In the genomic region with DNA sequence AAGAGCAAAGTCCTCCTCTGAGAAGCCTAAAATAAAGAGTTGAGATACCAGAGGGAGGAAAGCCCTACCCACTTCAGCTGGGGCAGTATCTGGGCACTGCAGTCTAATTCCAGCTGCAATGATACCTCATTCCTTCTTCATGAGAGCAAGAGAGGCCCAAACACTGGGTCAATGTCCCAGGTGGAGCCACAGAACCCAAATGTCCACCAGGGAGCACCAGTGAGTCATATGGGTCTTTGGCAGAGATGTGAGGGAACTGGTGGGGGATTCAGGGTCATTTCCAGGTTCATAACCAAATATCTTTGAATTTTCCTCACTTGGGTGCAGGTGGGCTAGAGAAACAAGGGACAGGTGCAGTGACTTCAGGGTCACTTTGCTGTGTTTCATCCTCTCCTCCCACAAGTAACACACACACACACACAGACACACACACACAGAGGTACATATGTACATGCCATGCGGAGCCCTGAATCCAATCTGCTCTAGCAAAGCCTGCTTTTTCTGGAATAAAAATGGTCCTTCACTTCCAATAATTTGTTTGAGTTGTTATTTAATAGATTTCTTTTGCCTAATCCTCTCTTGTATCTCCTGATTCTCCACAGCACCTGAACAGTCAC, we compare ENCODE assay signal across 8 cellular contexts.
A peak's percentile ranks its signal among the peaks of the same experiment; 100 is the strongest.
DNase-seq lines count a peak whose midpoint lies in the region; ATAC-seq and TF ChIP-seq lines count a peak whose summit lies in the region.

No MANE protein-coding gene starts in this region.

- H3K4me3 ChIP-seq in fibroblast of villous mesenchyme (ENCODE audit: low read depth, low read length) (no peak overlapping the region), retinal pigment epithelial cell (ENCODE audit: low read length) (no peak overlapping the region)

- DNase-seq in DMS53 (lab: John Stamatoyannopoulos, UW) = peak; percentile 64
- DNase-seq in DMS53 treated with DMSO at 0.1 percent for 48 hours (lab: John Stamatoyannopoulos, UW; ENCODE audit: unreplicated experiment) = no peak
- DNase-seq in HEK293T (ENCODE audit: extremely low spot score) = peak; percentile 67
- DNase-seq in RWPE1 (ENCODE audit: low spot score) = peak; percentile 19
- DNase-seq in fibroblast of villous mesenchyme (ENCODE audit: low read depth) = peak; percentile 38
- no peak for DNase-seq in retinal pigment epithelial cell (ENCODE audit: low read depth)
- DNase-seq in effector CD4-positive, alpha-beta T cell = no peak

- H3K27ac ChIP-seq in RWPE1 = no peak overlapping the region

- no peak for ATAC-seq in GM21619 (IDR thresholded peaks at IDR 0.05; ENCODE audit: unreplicated experiment)

- peak; percentile 25 for TF ChIP-seq CTCF in RWPE1 (conservative IDR thresholded peaks at IDR 0.05; ENCODE audit: low read depth)
- peak; percentile 78 for TF ChIP-seq CTCF in fibroblast of villous mesenchyme (IDR thresholded peaks at IDR 0.05; ENCODE audit: insufficient read depth, low read depth, low read length)
- TF ChIP-seq CTCF in retinal pigment epithelial cell (conservative IDR thresholded peaks at IDR 0.05; ENCODE audit: low read depth, low read length) = peak; percentile 71

- CTCF ChIA-PET in HEK293T (lab: Yijun Ruan, JAX) (no interaction called here), RWPE1 (lab: Yijun Ruan, JAX) (interaction anchor here (1.3 kb wide), 1 partner anchor 13 kb away, joined by 4 read pairs; no protein-coding TSS in a partner anchor)

- POLR2A ChIA-PET in HEK293T (lab: Yijun Ruan, JAX) (no interaction called here), RWPE1 (lab: Yijun Ruan, JAX; ENCODE audit: low non-redundant PET) (no interaction called here)

TF ChIP-seq in HEK293T, 16 proteins besides CTCF, POLR2A, EP300 and RAD21:
- no peak for TF ChIP-seq BHLHE40 (IDR thresholded peaks at IDR 0.05; ENCODE audit: borderline replicate concordance)
- TF ChIP-seq FOXK2 (IDR thresholded peaks at IDR 0.05) = no peak
- TF ChIP-seq L3MBTL2 (conservative IDR thresholded peaks at IDR 0.05) = no peak
- no peak for TF ChIP-seq SUZ12 (IDR thresholded peaks at IDR 0.05)
- TF ChIP-seq CTBP1 (IDR thresholded peaks at IDR 0.05; ENCODE audit: borderline replicate concordance) = no peak
- no peak for TF ChIP-seq ELF4 (IDR thresholded peaks at IDR 0.05)
- no peak for TF ChIP-seq FOXM1 (IDR thresholded peaks at IDR 0.05; ENCODE audit: borderline replicate concordance)
- TF ChIP-seq ZNF384 (IDR thresholded peaks at IDR 0.05) = no peak
- TF ChIP-seq NFRKB (IDR thresholded peaks at IDR 0.05) = no peak
- TF ChIP-seq PKNOX1 (IDR thresholded peaks at IDR 0.05) = no peak
- TF ChIP-seq SP1 (IDR thresholded peaks at IDR 0.05) = no peak

Comparison
In these comparisons a context has a peak if more than half of its experiments do, and no peak if none do; other contexts are left out.
1. DNase-seq: peak in DMS53 (single experiment), HEK293T (single experiment), RWPE1 (single experiment) and fibroblast of villous mesenchyme (single experiment); none in DMS53 treated with DMSO at 0.1 percent for 48 hours (single experiment), retinal pigment epithelial cell (single experiment) and effector CD4-positive, alpha-beta T cell (single experiment).
2. CTCF ChIP-seq: peak in every context shown above with its lines; median percentile 78 in fibroblast of villous mesenchyme; 71 in retinal pigment epithelial cell; 25 in RWPE1.